ENCODE assay signal across 8 cellular contexts in the genomic region with DNA sequence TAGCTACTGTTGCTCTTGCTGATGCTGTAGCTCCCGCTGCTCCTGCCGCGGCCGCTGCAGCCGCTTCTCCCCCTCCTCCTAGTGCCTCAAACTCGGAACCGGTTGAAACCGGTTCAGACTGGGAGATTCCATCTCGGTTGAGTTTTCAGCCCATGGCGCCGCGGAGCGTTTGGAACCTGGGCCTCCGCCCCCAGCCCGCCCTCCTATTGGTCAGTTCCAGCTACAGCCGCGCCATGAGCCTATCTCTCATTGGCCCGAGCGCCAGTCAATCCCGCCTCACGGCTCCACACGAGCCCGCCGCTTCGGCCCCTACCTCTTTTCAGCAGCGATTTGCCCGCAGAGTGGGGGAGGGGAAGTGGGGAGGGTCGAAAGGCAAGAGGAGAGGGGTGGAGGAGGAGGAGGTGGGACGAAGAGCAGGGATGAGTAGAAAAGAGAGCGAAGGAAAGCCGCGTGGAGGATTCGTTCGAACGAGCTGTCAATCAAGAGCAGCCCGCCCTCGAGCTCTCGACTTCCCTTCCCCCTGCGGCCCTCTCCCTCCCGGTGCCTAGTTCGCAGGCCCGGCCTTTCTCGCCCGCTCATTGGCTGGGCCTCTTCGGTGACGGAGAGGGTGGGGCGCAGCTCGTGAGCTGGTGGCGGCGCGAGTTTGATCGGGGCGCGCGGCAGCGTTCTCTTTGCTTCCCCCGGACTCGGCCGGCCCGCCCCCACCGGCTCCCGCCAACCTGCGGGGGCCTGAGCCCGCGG. TPM values are rescaled to one million over a fixed set of nuclear protein-coding genes. Genes with fewer than 3 reads are reported as not detected.
DNase-seq lines count a peak whose midpoint lies in the region; ATAC-seq, FAIRE-seq and TF ChIP-seq lines count a peak whose summit lies in the region.

A gene with protein sequence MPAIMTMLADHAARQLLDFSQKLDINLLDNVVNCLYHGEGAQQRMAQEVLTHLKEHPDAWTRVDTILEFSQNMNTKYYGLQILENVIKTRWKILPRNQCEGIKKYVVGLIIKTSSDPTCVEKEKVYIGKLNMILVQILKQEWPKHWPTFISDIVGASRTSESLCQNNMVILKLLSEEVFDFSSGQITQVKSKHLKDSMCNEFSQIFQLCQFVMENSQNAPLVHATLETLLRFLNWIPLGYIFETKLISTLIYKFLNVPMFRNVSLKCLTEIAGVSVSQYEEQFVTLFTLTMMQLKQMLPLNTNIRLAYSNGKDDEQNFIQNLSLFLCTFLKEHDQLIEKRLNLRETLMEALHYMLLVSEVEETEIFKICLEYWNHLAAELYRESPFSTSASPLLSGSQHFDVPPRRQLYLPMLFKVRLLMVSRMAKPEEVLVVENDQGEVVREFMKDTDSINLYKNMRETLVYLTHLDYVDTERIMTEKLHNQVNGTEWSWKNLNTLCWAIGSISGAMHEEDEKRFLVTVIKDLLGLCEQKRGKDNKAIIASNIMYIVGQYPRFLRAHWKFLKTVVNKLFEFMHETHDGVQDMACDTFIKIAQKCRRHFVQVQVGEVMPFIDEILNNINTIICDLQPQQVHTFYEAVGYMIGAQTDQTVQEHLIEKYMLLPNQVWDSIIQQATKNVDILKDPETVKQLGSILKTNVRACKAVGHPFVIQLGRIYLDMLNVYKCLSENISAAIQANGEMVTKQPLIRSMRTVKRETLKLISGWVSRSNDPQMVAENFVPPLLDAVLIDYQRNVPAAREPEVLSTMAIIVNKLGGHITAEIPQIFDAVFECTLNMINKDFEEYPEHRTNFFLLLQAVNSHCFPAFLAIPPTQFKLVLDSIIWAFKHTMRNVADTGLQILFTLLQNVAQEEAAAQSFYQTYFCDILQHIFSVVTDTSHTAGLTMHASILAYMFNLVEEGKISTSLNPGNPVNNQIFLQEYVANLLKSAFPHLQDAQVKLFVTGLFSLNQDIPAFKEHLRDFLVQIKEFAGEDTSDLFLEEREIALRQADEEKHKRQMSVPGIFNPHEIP (N-terminal part only) (minus strand): TSS at position 178 of the 741 bp plus-strand sequence. CDS start 4,459 bp downstream, outside the sequence.

- H3K4me3 ChIP-seq in HUES64 (ENCODE audit: low read length) (peak within 1 kb of the TSS; percentile 92), OCI-LY1 (ENCODE audit: low read depth, low read length, poor library complexity, severe bottlenecking) (peak within 1 kb of the TSS; percentile 91)

- H3K9me3 Mint-ChIP-seq in Calu3 (ENCODE audit: low read depth, unreplicated experiment) (no peaks in the 10 kb centered on the region), mesothelial cell of epicardium (no peaks in the 10 kb centered on the region)

- peak within 1 kb of the TSS; percentile 86 for H3K4me3 Mint-ChIP-seq in Calu3 (ENCODE audit: low read depth, unreplicated experiment)
- peak within 1 kb of the TSS; percentile 90 for H3K4me3 Mint-ChIP-seq in mesothelial cell of epicardium

- H3K9me3 ChIP-seq in HUES64 (ENCODE audit: insufficient read depth, low read depth, low read length) (no peaks in the 10 kb centered on the region), OCI-LY1 (ENCODE audit: low read length) (no peaks in the 10 kb centered on the region)

- peaks cover 26% of the 10 kb centered on the region for H3K4me1 ChIP-seq in HUES64 (ENCODE audit: insufficient read depth, low read length)
- peaks cover 35% of the 10 kb centered on the region for H3K4me1 ChIP-seq in OCI-LY1 (ENCODE audit: insufficient read depth, low read length, severe bottlenecking)

- peak within 1 kb of the TSS; percentile 80 for H3K4me2 ChIP-seq in OCI-LY1 (ENCODE audit: low read length)

- H3K79me2 ChIP-seq in OCI-LY1 (ENCODE audit: insufficient read depth, low read length): peaks cover 43% of the 10 kb centered on the region

- ATAC-seq in GM21447 (IDR thresholded peaks at IDR 0.05; ENCODE audit: unreplicated experiment): peak; percentile 70

- H3K36me3 ChIP-seq in HUES64 (ENCODE audit: insufficient read depth, low read length) (peaks cover 5% of the 10 kb centered on the region), OCI-LY1 (ENCODE audit: insufficient read depth, low read length) (peaks cover 21% of the 10 kb centered on the region)

- H3K27ac Mint-ChIP-seq in Calu3 (ENCODE audit: unreplicated experiment) (peak within 1 kb of the TSS; percentile 98), mesothelial cell of epicardium (peak within 1 kb of the TSS; percentile 100)

- no peak within 1 kb of the TSS for H2AFZ ChIP-seq in OCI-LY1 (ENCODE audit: low read length)

- peak; percentile 88 for FAIRE-seq in endometrium (lab: Jason Lieb, UNC)

- intact Hi-C loops in Calu3 (cut with micrococcal nuclease; ENCODE audit: unreplicated experiment): loop anchor here (5.0 kb wide), 2 partner anchors 94 to 314 kb away; a partner anchor contains a TSS

- H3K9ac ChIP-seq in HUES64 (ENCODE audit: low read depth, low read length): peak within 1 kb of the TSS; percentile 96
- peak within 1 kb of the TSS; percentile 90 for H3K9ac ChIP-seq in OCI-LY1 (ENCODE audit: low read length)

- CTCF ChIA-PET in Calu3 (lab: Charles Lee): interaction anchor here (0.6 to 1.3 kb wide), 3 partner anchors 42 to 1599 kb away, joined by 3 to 4 read pairs (median 4); no protein-coding TSS in a partner anchor

- peaks cover 3% of the 10 kb centered on the region; the same call in 1 of the 2 replicates for H4K20me1 ChIP-seq in OCI-LY1 (ENCODE audit: insufficient read depth, low read length)

- H3K27me3 Mint-ChIP-seq in Calu3 (ENCODE audit: unreplicated experiment) (no peaks in the 10 kb centered on the region), mesothelial cell of epicardium (ENCODE audit: low read depth) (no peaks in the 10 kb centered on the region)

- peak; percentile 99 for DNase-seq in Calu3
- DNase-seq in activated CD8-positive, alpha-beta memory T cell treated with anti-CD3 and anti-CD28 coated beads, Interleukin-2, amount 50 U/mL, for 4 hours: peak; percentile 98
- DNase-seq in mesothelial cell of epicardium (ENCODE audit: low spot score in 2 of 2, unreplicated experiment in 2 of 2): peak; percentile 100
- peak; percentile 98 for DNase-seq in stimulated activated CD8-positive, alpha-beta memory T cell treated with anti-CD3 and anti-CD28 coated beads, Interleukin-15, amount 100 ng/mL, for 48 hours (ENCODE audit: low read depth in 2 of 2)

- peak within 1 kb of the TSS; percentile 98 for H3K27ac ChIP-seq in HUES64 (ENCODE audit: low read depth, low read length)
- H3K27ac ChIP-seq in OCI-LY1 (ENCODE audit: low read depth, low read length, poor library complexity, severe bottlenecking): peak within 1 kb of the TSS; percentile 93

- BruUV-seq in Calu3 (replicated peaks; lab: Mats Ljungman, UMichigan): no TSS peak

- TF ChIP-seq CTCF in Calu3 (IDR thresholded peaks at IDR 0.05; ENCODE audit: unreplicated experiment): no peak
- TF ChIP-seq CTCF in OCI-LY1 (IDR thresholded peaks at IDR 0.05; ENCODE audit: low read length): no peak
- no peak for TF ChIP-seq CTCF in mesothelial cell of epicardium (IDR thresholded peaks at IDR 0.05; ENCODE audit: unreplicated experiment)

- H3K9me2 ChIP-seq in OCI-LY1 (ENCODE audit: low read depth, low read length): no peaks in the 10 kb centered on the region

- H3K27me3 ChIP-seq in HUES64 (ENCODE audit: insufficient read depth, low read length) (no peaks in the 10 kb centered on the region), OCI-LY1 (ENCODE audit: insufficient read depth, low read length) (no peaks in the 10 kb centered on the region)

- WGBS in HUES64: under 1% methylated on average over 65 of the region's 65 CpGs

- H3K4me1 Mint-ChIP-seq in Calu3 (ENCODE audit: low read depth, unreplicated experiment): peaks cover 8% of the 10 kb centered on the region
- H3K4me1 Mint-ChIP-seq in mesothelial cell of epicardium: peaks cover 31% of the 10 kb centered on the region

- no peaks in the 10 kb centered on the region for H3F3A ChIP-seq in OCI-LY1 (ENCODE audit: insufficient read depth, low read length)

- H3K36me3 Mint-ChIP-seq in Calu3 (ENCODE audit: insufficient read depth, unreplicated experiment): peaks cover 54% of the 10 kb centered on the region
- no peaks in the 10 kb centered on the region for H3K36me3 Mint-ChIP-seq in mesothelial cell of epicardium

RNA-seq across cellular contexts. Expression of the gene that starts here (rescaled TPM):
- total RNA-seq in Calu3 (2022) (214 and 223 TPM in 2 replicates), mesothelial cell of epicardium (197 to 219 TPM (median 214 TPM) in 3 replicates)
- polyA plus RNA-seq in HUES64 (2013, experiment 1 of 2): 214 TPM
- polyA plus RNA-seq in HUES64 (2013, experiment 2 of 2): 231 TPM

Comparison
In these comparisons a context has a peak if more than half of its experiments do, and no peak if none do; other contexts are left out.
1. Peak in every context shown above with its lines: DNase-seq, ATAC-seq, H3K4me3 ChIP-seq and H3K27ac ChIP-seq.